In the genomic region with DNA sequence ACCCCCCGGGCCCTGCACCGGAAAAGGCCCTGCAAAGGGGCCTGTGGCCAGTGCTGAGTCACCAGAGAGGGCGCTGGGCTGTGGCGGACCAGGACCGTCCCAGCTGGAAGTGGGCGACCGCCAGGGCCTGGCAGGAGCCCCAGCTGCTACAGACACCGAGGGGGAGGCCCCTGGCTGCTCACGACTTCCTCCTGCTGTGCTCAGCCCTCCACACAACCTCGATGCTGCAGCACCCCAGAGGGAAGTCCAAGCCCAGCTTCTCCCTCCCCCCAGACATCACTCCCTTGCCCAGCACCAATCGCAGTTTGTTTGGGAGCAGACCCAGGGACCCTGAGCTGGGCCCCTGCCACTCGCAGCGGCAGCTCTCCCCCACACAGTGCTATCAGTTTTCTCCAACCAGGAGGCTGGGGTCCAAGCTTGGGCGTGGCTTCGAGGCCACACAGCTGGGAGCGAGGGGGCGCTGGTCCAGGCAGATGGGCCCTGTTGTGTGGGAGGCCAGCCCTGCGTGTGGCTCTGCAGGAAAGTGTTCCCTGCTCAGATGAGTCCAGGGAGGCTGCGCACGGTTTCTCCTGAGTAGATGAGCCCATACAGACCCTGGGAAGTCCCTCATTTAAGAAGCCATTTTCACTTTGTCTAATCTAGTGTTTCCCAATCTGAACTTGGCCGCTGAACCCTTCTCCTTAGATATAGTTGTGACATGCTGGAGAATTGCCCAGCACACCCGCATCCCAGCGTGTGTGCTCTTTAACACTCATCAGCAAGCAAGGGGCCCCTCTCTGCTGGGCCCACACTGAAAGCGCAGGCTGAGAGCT, we compare ENCODE assay signal across 1 cellular context.
TF ChIP-seq lines count a peak whose summit lies in the region.

No MANE protein-coding gene starts in this region.

TF ChIP-seq in K562, 482 proteins besides CTCF, POLR2A, EP300 and RAD21 (continued from another document):
- peak; percentile 65; the same call in 1 of the 2 replicates for TF ChIP-seq CTBP1 (IDR thresholded peaks at IDR 0.05; ENCODE audit: borderline replicate concordance)
- TF ChIP-seq FOSL1 (tag; conservative IDR thresholded peaks at IDR 0.05), result peak; percentile 52; the same call in 1 of the 2 replicates
- TF ChIP-seq E2F3 (CRISPR knock-in tag; IDR thresholded peaks at IDR 0.05), result no peak
- no peak for TF ChIP-seq PCBP1 (IDR thresholded peaks at IDR 0.05; ENCODE audit: low read depth, low read length, poor library complexity, severe bottlenecking)
- peak; percentile 10 for TF ChIP-seq RBBP5 (IDR thresholded peaks at IDR 0.05; ENCODE audit: borderline replicate concordance, insufficient read depth, low read length, poor library complexity, severe bottlenecking)
- peak; percentile 54 for TF ChIP-seq RBFOX2 (IDR thresholded peaks at IDR 0.05; ENCODE audit: low read depth, low read length)
- no peak for TF ChIP-seq MGA (IDR thresholded peaks at IDR 0.05)
- TF ChIP-seq ZBTB7A (IDR thresholded peaks at IDR 0.05; ENCODE audit: borderline replicate concordance, control insufficient read depth, low read depth, low read length), result peak; percentile 79
- no peak for TF ChIP-seq GTF2B (IDR thresholded peaks at IDR 0.05; ENCODE audit: extremely low read depth, insufficient read length)
- TF ChIP-seq ZNF551 (CRISPR knock-in tag; IDR thresholded peaks at IDR 0.05), result no peak
- TF ChIP-seq KDM4B (IDR thresholded peaks at IDR 0.05; ENCODE audit: borderline replicate concordance in 2 of 2, low read depth in 1 of 2), result no peak
- TF ChIP-seq HMG20B (CRISPR knock-in tag; IDR thresholded peaks at IDR 0.05), result no peak
- no peak for TF ChIP-seq RAD51 (IDR thresholded peaks at IDR 0.05; ENCODE audit: borderline replicate concordance, low read depth)
- 0 out of 4 replicates have a peak, but pooled peaks of 1 of the 2 experiments have one; percentile 28 for TF ChIP-seq HDAC1 (IDR thresholded peaks at IDR 0.05)
- no peak for TF ChIP-seq NFATC3 (IDR thresholded peaks at IDR 0.05)
- TF ChIP-seq BDP1 (IDR thresholded peaks at IDR 0.05; ENCODE audit: insufficient read depth, insufficient read length), result no peak
- TF ChIP-seq, protein P1, sequence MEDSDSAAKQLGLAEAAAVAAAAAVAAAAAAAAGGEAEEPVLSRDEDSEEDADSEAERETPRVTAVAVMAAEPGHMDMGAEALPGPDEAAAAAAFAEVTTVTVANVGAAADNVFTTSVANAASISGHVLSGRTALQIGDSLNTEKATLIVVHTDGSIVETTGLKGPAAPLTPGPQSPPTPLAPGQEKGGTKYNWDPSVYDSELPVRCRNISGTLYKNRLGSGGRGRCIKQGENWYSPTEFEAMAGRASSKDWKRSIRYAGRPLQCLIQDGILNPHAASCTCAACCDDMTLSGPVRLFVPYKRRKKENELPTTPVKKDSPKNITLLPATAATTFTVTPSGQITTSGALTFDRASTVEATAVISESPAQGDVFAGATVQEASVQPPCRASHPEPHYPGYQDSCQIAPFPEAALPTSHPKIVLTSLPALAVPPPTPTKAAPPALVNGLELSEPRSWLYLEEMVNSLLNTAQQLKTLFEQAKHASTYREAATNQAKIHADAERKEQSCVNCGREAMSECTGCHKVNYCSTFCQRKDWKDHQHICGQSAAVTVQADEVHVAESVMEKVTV (CRISPR knock-in tag; IDR thresholded peaks at IDR 0.05), result no peak
- TF ChIP-seq, protein P2, sequence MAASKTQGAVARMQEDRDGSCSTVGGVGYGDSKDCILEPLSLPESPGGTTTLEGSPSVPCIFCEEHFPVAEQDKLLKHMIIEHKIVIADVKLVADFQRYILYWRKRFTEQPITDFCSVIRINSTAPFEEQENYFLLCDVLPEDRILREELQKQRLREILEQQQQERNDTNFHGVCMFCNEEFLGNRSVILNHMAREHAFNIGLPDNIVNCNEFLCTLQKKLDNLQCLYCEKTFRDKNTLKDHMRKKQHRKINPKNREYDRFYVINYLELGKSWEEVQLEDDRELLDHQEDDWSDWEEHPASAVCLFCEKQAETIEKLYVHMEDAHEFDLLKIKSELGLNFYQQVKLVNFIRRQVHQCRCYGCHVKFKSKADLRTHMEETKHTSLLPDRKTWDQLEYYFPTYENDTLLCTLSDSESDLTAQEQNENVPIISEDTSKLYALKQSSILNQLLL (CRISPR knock-in tag; IDR thresholded peaks at IDR 0.05; ENCODE audit: borderline replicate concordance), result no peak
- no peak for TF ChIP-seq PRPF4 (IDR thresholded peaks at IDR 0.05; ENCODE audit: insufficient read depth, low read depth, low read length, poor library complexity, severe bottlenecking)
- no peak for TF ChIP-seq COPS2 (conservative IDR thresholded peaks at IDR 0.05)
- TF ChIP-seq ZNF444 (CRISPR knock-in tag; IDR thresholded peaks at IDR 0.05), result no peak
- TF ChIP-seq DIDO1 (tag; IDR thresholded peaks at IDR 0.05; ENCODE audit: low read depth), result no peak
- TF ChIP-seq PHF20 (IDR thresholded peaks at IDR 0.05; ENCODE audit: partially characterized antibody), result no peak
- no peak for TF ChIP-seq ZBTB5 (IDR thresholded peaks at IDR 0.05)
